Comparison of ENCODE assay signal across 1 cellular context in the genomic region with DNA sequence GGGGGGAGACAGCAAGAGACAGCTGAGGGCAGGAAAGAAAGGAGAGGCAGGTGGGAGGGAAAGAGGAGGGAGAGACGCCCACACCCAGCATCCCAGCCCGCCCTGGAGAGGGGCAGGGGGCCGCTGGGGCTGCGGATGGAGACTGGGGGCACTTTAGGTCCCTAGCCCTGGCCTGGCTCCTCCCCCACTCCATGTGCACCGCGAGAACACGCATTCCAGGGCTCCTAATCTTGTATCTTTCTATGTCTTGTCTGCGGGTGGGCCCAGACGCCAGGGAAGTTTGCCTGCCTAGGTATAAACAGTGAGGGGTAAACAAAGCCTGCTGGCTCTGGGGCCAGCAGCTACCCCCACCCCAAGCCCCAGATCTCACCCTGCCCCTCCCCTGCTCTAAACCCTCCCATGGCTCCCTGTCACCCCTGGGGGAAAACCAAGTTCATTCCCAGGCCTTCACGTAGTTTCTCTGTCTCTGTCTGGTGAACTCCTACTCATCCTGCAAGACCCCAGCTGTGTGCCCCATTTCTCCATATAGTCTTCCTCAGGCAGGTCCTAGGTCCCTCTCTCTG.
TF ChIP-seq lines count a peak whose summit lies in the region.

No MANE protein-coding gene starts in this region.

TF ChIP-seq in A549, 52 proteins besides CTCF, POLR2A, EP300 and RAD21:
- TF ChIP-seq KDM1A (IDR thresholded peaks at IDR 0.05; ENCODE audit: low read depth) (no peak), MAZ (IDR thresholded peaks at IDR 0.05; ENCODE audit: borderline replicate concordance, low read depth, low read length) (peak; percentile 40; the same call in 1 of the 2 replicates), ATOH8 (CRISPR knock-in tag; IDR thresholded peaks at IDR 0.05; ENCODE audit: low read depth) (no peak), CBX8 (IDR thresholded peaks at IDR 0.05) (no peak), ZNF302 (CRISPR knock-in tag; IDR thresholded peaks at IDR 0.05) (no peak), PHF8 (IDR thresholded peaks at IDR 0.05; ENCODE audit: borderline replicate concordance, low read depth) (no peak), ESRRA (IDR thresholded peaks at IDR 0.05; ENCODE audit: borderline replicate concordance, low read length) (no peak), FOSB (CRISPR knock-in tag; IDR thresholded peaks at IDR 0.05) (no peak)
